ENCODE assay signal across 10 cellular contexts in genomic region chr5:61290815-61291214, GRCh38. TPM values are rescaled to one million over a fixed set of nuclear protein-coding genes. Genes with fewer than 3 reads are reported as not detected.
DNase-seq lines count a peak whose midpoint lies in the region; ATAC-seq, FAIRE-seq and TF ChIP-seq lines count a peak whose summit lies in the region.
"Had no signal": no experiment of that assay in that cellular context is flagged by ENCODE, and none has a peak within 500 bp of the region (broad histone marks: within the 10 kb centered on the region; RNA-seq: fewer than 3 reads in every experiment).

No MANE protein-coding gene starts in this region.

- TF ChIP-seq POLR2A in HepG2 (IDR thresholded peaks at IDR 0.05; ENCODE audit: insufficient read depth in 1 of 2, low read depth in 2 of 2, low read length in 2 of 2) (no peak), stomach (IDR thresholded peaks at IDR 0.05) (no peak)

- no peaks in the 10 kb centered on the region for H3K79me2 ChIP-seq in HepG2 (ENCODE audit: insufficient read depth, low read length)

- in situ Hi-C loops in HepG2 (cut with HindIII; ENCODE audit: extremely low pct_ligation_motif_present, low pct_unique_long_range_greater_than_20kb) = no loop called here

- intact Hi-C loops in ascending aorta (cut with DNase I) (no loop called here), HepG2 (cut with micrococcal nuclease; ENCODE audit: unreplicated experiment) (no loop called here), stomach (cut with DNase I; ENCODE audit: low total_unique reads) (no loop called here)
- intact Hi-C loops in naive thymus-derived CD4-positive, alpha-beta T cell (cut with micrococcal nuclease) = no loop called here

- ATAC-seq in HepG2 = no peak
- ATAC-seq in HG03039 (IDR thresholded peaks at IDR 0.05; ENCODE audit: unreplicated experiment) = no peak
- no peak for ATAC-seq in naive thymus-derived CD4-positive, alpha-beta T cell
- no peak for ATAC-seq in HG02798 (IDR thresholded peaks at IDR 0.05; ENCODE audit: poor library complexity, unreplicated experiment)

- peaks cover 0 to 1% (median 0%) of the 10 kb centered on the region in 11 donors for H3K9me3 Mint-ChIP-seq in naive thymus-derived CD4-positive, alpha-beta T cell
- H3K9me3 Mint-ChIP-seq: nephron had no signal

- H3K4me1 ChIP-seq in ascending aorta = peaks cover 0 to 4% of the 10 kb centered on the region in 2 donors
- H3K4me1 ChIP-seq in HepG2 (ENCODE audit: insufficient read depth, low read length) = peaks cover 16% of the 10 kb centered on the region
- peaks cover 22 to 39% (median 30%) of the 10 kb centered on the region in 4 donors for H3K4me1 ChIP-seq in stomach
- H3K4me1 ChIP-seq in naive thymus-derived CD4-positive, alpha-beta T cell (ENCODE audit: control insufficient read depth in 2 of 2, insufficient read depth in 2 of 2, low read length in 2 of 2) = no peaks in the 10 kb centered on the region

- TF ChIP-seq RAD21 in HepG2 (CRISPR knock-in tag; IDR thresholded peaks at IDR 0.05) = no peak

- FAIRE-seq in HepG2 (lab: Jason Lieb, UNC) = no peak

- H3K36me3 ChIP-seq in ascending aorta (no peaks in the 10 kb centered on the region), HepG2 (replicated peaks in 1 of 2; ENCODE audit: control insufficient read depth in 1 of 2, insufficient read depth in 2 of 2, low read length in 2 of 2) (no peaks in the 10 kb centered on the region), stomach (no peaks in the 10 kb centered on the region)
- no peaks in the 10 kb centered on the region for H3K36me3 ChIP-seq in naive thymus-derived CD4-positive, alpha-beta T cell (ENCODE audit: control insufficient read depth in 2 of 3, insufficient read depth in 3 of 3, low read length in 3 of 3)

- H3K27me3 ChIP-seq in ascending aorta = no peaks in the 10 kb centered on the region
- no peaks in the 10 kb centered on the region; a peak in 1 of 5 replicates for H3K27me3 ChIP-seq in HepG2 (ENCODE audit: control insufficient read depth in 1 of 2, insufficient read depth in 2 of 2, low read length in 2 of 2)
- no peaks in the 10 kb centered on the region for H3K27me3 ChIP-seq in stomach
- no peaks in the 10 kb centered on the region for H3K27me3 ChIP-seq in naive thymus-derived CD4-positive, alpha-beta T cell (ENCODE audit: control insufficient read depth in 2 of 2, insufficient read depth in 2 of 2, low read length in 2 of 2)

- H3K36me3 Mint-ChIP-seq in naive thymus-derived CD4-positive, alpha-beta T cell = peaks cover 0 to 1% (median 0%) of the 10 kb centered on the region in 5 donors

- TF ChIP-seq CTCF in ascending aorta (IDR thresholded peaks at IDR 0.05) = no peak
- no peak for TF ChIP-seq CTCF in HepG2 (CRISPR knock-in tag; IDR thresholded peaks at IDR 0.05)
- no peak for TF ChIP-seq CTCF in stomach (IDR thresholded peaks at IDR 0.05)

- H3K9ac ChIP-seq in HepG2 (ENCODE audit: insufficient read depth, low read depth, low read length) = no peak overlapping the region

- H3K4me3 ChIP-seq in ascending aorta = no peak overlapping the region
- no peak overlapping the region for H3K4me3 ChIP-seq in HepG2 (replicated peaks in 1 of 3; ENCODE audit: insufficient read depth in 1 of 3, low read depth in 2 of 3, low read length in 3 of 3)
- no peak overlapping the region for H3K4me3 ChIP-seq in stomach
- no peak overlapping the region for H3K4me3 ChIP-seq in naive thymus-derived CD4-positive, alpha-beta T cell (ENCODE audit: low read length)

- peak; percentile 91 for DNase-seq in M059J (ENCODE audit: low read depth)
- DNase-seq in ascending aorta (ENCODE audit: low spot score in 2 of 2) = no peak
- peak; percentile 13 for DNase-seq in HepG2 (ENCODE audit: low spot score)
- no peak for DNase-seq in stomach
- DNase-seq in putamen (ENCODE audit: low spot score) = no peak
- no peak for DNase-seq in naive thymus-derived CD4-positive, alpha-beta T cell
- DNase-seq: activated T-cell treated with anti-CD3 and anti-CD28 coated beads for 4 hours had no signal

- CTCF ChIA-PET in HepG2 (lab: Yijun Ruan, JAX; ENCODE audit: low intra/inter-chr PET ratio, low total read pairs) = no interaction called here
- CTCF ChIA-PET in naive thymus-derived CD4-positive, alpha-beta T cell (lab: Charles Lee) = no interaction called here

- H3K27ac ChIP-seq in ascending aorta (peak overlapping the region; percentile 9 to 28), HepG2 (ENCODE audit: extremely low read length, insufficient read depth, low read length) (no peak overlapping the region), stomach (peak overlapping the region; percentile 46 to 82 (median 72))
- no peak overlapping the region for H3K27ac ChIP-seq in naive thymus-derived CD4-positive, alpha-beta T cell (ENCODE audit: low read depth, low read length)

- WGBS in HepG2 (ENCODE audit: low lambda C conversion rate) = 21% methylated on average over 3 of the region's 3 CpGs
- WGBS in stomach, 5 donors = 13 to 23% (median 17%) methylated on average over 3 of the region's 3 CpGs

- no TSS peak for BruUV-seq in HepG2 (replicated peaks; lab: Mats Ljungman, UMichigan)

- peak overlapping the region; percentile 51 for H3K4me2 ChIP-seq in HepG2 (ENCODE audit: low read depth, low read length)

- H3K27me3 Mint-ChIP-seq in naive thymus-derived CD4-positive, alpha-beta T cell = no peaks in the 10 kb centered on the region

- POLR2A ChIA-PET in HepG2 (lab: Yijun Ruan, JAX) = no interaction called here
- POLR2A ChIA-PET in naive thymus-derived CD4-positive, alpha-beta T cell (lab: Charles Lee) = no interaction called here

- no peak overlapping the region for H3K27ac Mint-ChIP-seq in naive thymus-derived CD4-positive, alpha-beta T cell

- no peaks in the 10 kb centered on the region for H4K20me1 ChIP-seq in HepG2 (ENCODE audit: insufficient read depth, low read length)

- no peak overlapping the region for H2AFZ ChIP-seq in HepG2 (ENCODE audit: low read length)

- peaks cover 0 to 4% (median 0%) of the 10 kb centered on the region in 7 donors for H3K4me1 Mint-ChIP-seq in naive thymus-derived CD4-positive, alpha-beta T cell
- H3K4me1 Mint-ChIP-seq: nephron had no signal

- H3K4me3 Mint-ChIP-seq in naive thymus-derived CD4-positive, alpha-beta T cell = no peak overlapping the region
- H3K4me3 Mint-ChIP-seq: nephron had no signal

- no peaks in the 10 kb centered on the region for H3K9me3 ChIP-seq in ascending aorta
- no peaks in the 10 kb centered on the region for H3K9me3 ChIP-seq in HepG2 (ENCODE audit: low read length)
- H3K9me3 ChIP-seq in stomach = no peaks in the 10 kb centered on the region
- no peaks in the 10 kb centered on the region for H3K9me3 ChIP-seq in naive thymus-derived CD4-positive, alpha-beta T cell (ENCODE audit: control insufficient read depth in 2 of 3, low read length in 3 of 3)

- TF ChIP-seq EP300 in HepG2 (IDR thresholded peaks at IDR 0.05; ENCODE audit: low read depth in 2 of 2, low read length in 2 of 2) = no peak
- no peak for TF ChIP-seq EP300 in HepG2 (CRISPR knock-in tag; IDR thresholded peaks at IDR 0.05; ENCODE audit: borderline replicate concordance)
- peak; percentile 78 for TF ChIP-seq EP300 in stomach (IDR thresholded peaks at IDR 0.05)

TF ChIP-seq in HepG2, 621 proteins besides CTCF, POLR2A, EP300 and RAD21 (continues in another document):
- TF ChIP-seq GABPB1 (CRISPR knock-in tag; IDR thresholded peaks at IDR 0.05) = peak; percentile 26; the same call in 1 of the 2 replicates
- TF ChIP-seq ZNF317 (CRISPR knock-in tag; IDR thresholded peaks at IDR 0.05) = no peak

RNA-seq across cellular contexts. Expression of gene ZSWIM6, which starts 41.2 kb away (rescaled TPM):
- 5.3 and 10.9 TPM in 2 replicates for total RNA-seq in M059J (2014; rRNA removed; shearing (Covaris generic))
- 8.8 TPM for total RNA-seq in ascending aorta
- total RNA-seq in HepG2 (2016; rRNA removed; fragmentation: Illumina TruSeq; extraction: Trizol) = 0.82 and 0.83 TPM in 2 replicates
- total RNA-seq in HepG2 (2016; cell fraction: cytosol; rRNA removed; fragmentation: Illumina TruSeq; extraction: Trizol; ENCODE audit: low read depth) = 0.91 and 0.97 TPM in 2 replicates
- total RNA-seq in HepG2 (2016; cell fraction: insoluble cytoplasmic fraction; rRNA removed; fragmentation: Illumina TruSeq; extraction: Trizol) = 0.68 and 0.89 TPM in 2 replicates
- 0.43 and 0.45 TPM in 2 replicates for total RNA-seq in HepG2 (2016; cell fraction: membrane; rRNA removed; fragmentation: Illumina TruSeq; extraction: Trizol)
- 1.5 and 1.8 TPM in 2 replicates for total RNA-seq in HepG2 (2016; cell fraction: nucleus; rRNA removed; fragmentation: Illumina TruSeq; extraction: Trizol)
- polyA plus RNA-seq in HepG2 (2011; rRNA removed) = 1.9 and 2.6 TPM in 2 replicates
- 1.2 and 1.5 TPM in 2 replicates for polyA plus RNA-seq in HepG2 (2011; cell fraction: cytosol; rRNA removed)
- 4.2 and 4.3 TPM in 2 replicates for polyA plus RNA-seq in HepG2 (2011; cell fraction: nucleus; rRNA removed)
- 1.3 and 1.7 TPM in 2 replicates for polyA plus RNA-seq in HepG2 (2012)
- polyA plus RNA-seq in HepG2 (2016; cell fraction: cytosol; fragmentation: Illumina TruSeq; extraction: Trizol; ENCODE audit: low read depth) = 0.05 TPM in 1 of 2 replicates, not detected in the other
- polyA plus RNA-seq in HepG2 (2016; cell fraction: insoluble cytoplasmic fraction; fragmentation: Illumina TruSeq; extraction: Trizol; ENCODE audit: low read depth) = 0.93 and 1.0 TPM in 2 replicates
- polyA plus RNA-seq in HepG2 (2016; cell fraction: membrane; fragmentation: Illumina TruSeq; extraction: Trizol; ENCODE audit: low read depth) = 0.13 and 0.15 TPM in 2 replicates
- 3.2 and 3.3 TPM in 2 replicates for polyA plus RNA-seq in HepG2 (2016; cell fraction: nucleus; fragmentation: Illumina TruSeq; extraction: Trizol; ENCODE audit: insufficient read depth, low read depth)
- 6.2 and 32.4 TPM in 2 replicates for polyA minus RNA-seq in HepG2 (2011; rRNA and poly(A)+ RNA removed; ENCODE audit: low replicate concordance)
- polyA minus RNA-seq in HepG2 (2011; cell fraction: cytosol; rRNA and poly(A)+ RNA removed) = 2.8 and 3.3 TPM in 2 replicates
- polyA minus RNA-seq in HepG2 (2011; cell fraction: nucleus; rRNA and poly(A)+ RNA removed) = 5.5 and 7.1 TPM in 2 replicates
- 10 to 100 TPM; 14.5 to 39.3 (median 24.8) TPM for total RNA-seq in stomach
- polyA plus RNA-seq in stomach = 1 to 10 TPM; 2.9 to 4.6 (median 4.3) TPM
- total RNA-seq in naive thymus-derived CD4-positive, alpha-beta T cell = 10 to 100 TPM in 3 of 5 experiments, 1 to 10 TPM in 2; 4.2 to 18.5 (median 11.5) TPM
- under 1 TPM; 0.29 to 0.48 TPM for polyA plus RNA-seq in naive thymus-derived CD4-positive, alpha-beta T cell

Comparison
In these comparisons a context has a peak if more than half of its experiments do, and no peak if none do; other contexts are left out.
1. DNase-seq: peak in M059J (single experiment) and HepG2 (single experiment); none in ascending aorta (0 of 2), stomach (single experiment), putamen (single experiment) and naive thymus-derived CD4-positive, alpha-beta T cell (0 of 9).
2. H3K27ac ChIP-seq: peak in ascending aorta (2 of 2) and stomach (5 of 5); none in HepG2 (single experiment) and naive thymus-derived CD4-positive, alpha-beta T cell (single experiment).